In genomic region chr7:35630573-35630972, GRCh38 we compare ENCODE assay signal across 11 cellular contexts.
DNase-seq lines count a peak whose midpoint lies in the region; ATAC-seq, FAIRE-seq and TF ChIP-seq lines count a peak whose summit lies in the region.
"Had no signal": no experiment of that assay in that cellular context is flagged by ENCODE, and none has a peak within 500 bp of the region (broad histone marks: within the 10 kb centered on the region; RNA-seq: fewer than 3 reads in every experiment).

No MANE protein-coding gene starts in this region.

- POLR2A ChIA-PET in GM12878 (lab: Charles Lee) = interaction anchor here (0.6 kb wide), 1 partner anchor 884 kb away, joined by 4 read pairs; no protein-coding TSS in a partner anchor

- DNase-seq in AG20443 (ENCODE audit: low spot score) (peak; percentile 50), HFFc6 (peak; percentile 40), GM12878 (ENCODE audit: low read depth, low spot score) (no peak), left colon (no peak), HuH-7.5 (ENCODE audit: low spot score) (no peak), KG1 (lab: John Stamatoyannopoulos, UW) (no peak), thyroid gland (no peak)
- DNase-seq: effector CD4-positive, alpha-beta T cell; NCI-H2029 treated with DMSO at 0.1 percent for 48 hours had no signal

- TF ChIP-seq EP300 in GM12878 (IDR thresholded peaks at IDR 0.05; ENCODE audit: borderline replicate concordance in 1 of 2, control insufficient read depth in 1 of 2, low read depth in 2 of 2, low read length in 2 of 2) = no peak

- BruUV-seq in GM12878 (replicated peaks; lab: Mats Ljungman, UMichigan) = no TSS peak

- ATAC-seq in GM12878 = no peak
- ATAC-seq in left colon = peak; percentile 70
- ATAC-seq in GM18909 (IDR thresholded peaks at IDR 0.05; ENCODE audit: poor library complexity, unreplicated experiment) = no peak

- H3K4me3 ChIP-seq in GM12878 (no peak overlapping the region), thyroid gland (replicated peaks in 1 of 3) (no peak overlapping the region)

- 93% methylated on average over 2 of the region's 2 CpGs for WGBS in GM12878 (ENCODE audit: insufficient coverage, insufficient replicate concordance, low lambda C conversion rate, missing lambda C conversion rate)
- WGBS in thyroid gland, 2 donors = 82 to 85% methylated on average over 2 of the region's 2 CpGs

- peaks cover 0 to 13% of the 10 kb centered on the region in 2 experiments; a peak in 3 of 4 replicates for H3K36me3 ChIP-seq in GM12878 (ENCODE audit: control insufficient read depth in 2 of 2, insufficient read depth in 2 of 2, low read length in 1 of 2)
- peaks cover 30 to 34% of the 10 kb centered on the region in 2 donors for H3K36me3 ChIP-seq in thyroid gland

- 0 out of 2 replicates have a peak overlapping the region, but pooled peaks have one; percentile 1 for H3K4me3 Mint-ChIP-seq in HFFc6

- TF ChIP-seq CTCF in HFFc6 (IDR thresholded peaks at IDR 0.05) (no peak), GM12878 (IDR thresholded peaks at IDR 0.05 in 2 of 3, conservative IDR thresholded peaks at IDR 0.05 in 1 of 3; ENCODE audit: control insufficient read depth in 2 of 3, extremely low read depth in 1 of 3, insufficient read depth in 1 of 3, low read depth in 3 of 3, low read length in 3 of 3) (no peak), thyroid gland (IDR thresholded peaks at IDR 0.05) (no peak)

- no peaks in the 10 kb centered on the region for H3K4me1 ChIP-seq in GM12878 (ENCODE audit: control insufficient read depth, insufficient read depth, low read length)
- H3K4me1 ChIP-seq in thyroid gland = no peaks in the 10 kb centered on the region

- SMC1A ChIA-PET in GM12878 (lab: Charles Lee; ENCODE audit: uncharacterized antibody, unreplicated experiment) = interaction anchor here (0.9 to 1.8 kb wide), 7 partner anchors 11 to 81 kb away, joined by 3 to 6 read pairs (median 3); no protein-coding TSS in a partner anchor

- peak overlapping the region; percentile 15 for H3K27ac Mint-ChIP-seq in HFFc6

- H3K27me3 Mint-ChIP-seq in HFFc6 (ENCODE audit: insufficient read depth) = no peaks in the 10 kb centered on the region; the same call in 1 of the 2 replicates

- H3K4me1 Mint-ChIP-seq in HFFc6 (ENCODE audit: low read depth) = peaks cover 16% of the 10 kb centered on the region

- H3K9me3 ChIP-seq in GM12878 (replicated peaks; ENCODE audit: control insufficient read depth, insufficient read depth, low read length) = no peaks in the 10 kb centered on the region
- no peaks in the 10 kb centered on the region for H3K9me3 ChIP-seq in thyroid gland

- peaks cover 6% of the 10 kb centered on the region; the same call in 1 of the 2 replicates for H3K36me3 Mint-ChIP-seq in HFFc6 (ENCODE audit: low read depth)

- FAIRE-seq in GM12878 (lab: Jason Lieb, UNC) = peak; percentile 18

- in situ Hi-C loops in GM12878 (cut with MboI) = no loop called here

- no peaks in the 10 kb centered on the region for H3K79me2 ChIP-seq in GM12878 (ENCODE audit: control insufficient read depth, insufficient read depth, low read length)

- H3K27ac ChIP-seq in GM12878 (ENCODE audit: control insufficient read depth, insufficient read depth) (no peak overlapping the region), thyroid gland (no peak overlapping the region)
- H3K27ac ChIP-seq: VCaP had no signal

- H2AFZ ChIP-seq in GM12878 (ENCODE audit: control insufficient read depth, low read depth, low read length) = no peak overlapping the region

- RAD21 ChIA-PET in GM12878 (lab: Charles Lee; ENCODE audit: unreplicated experiment) = interaction anchor here (0.8 kb wide), 1 partner anchor 64 kb away, joined by 3 read pairs; no protein-coding TSS in a partner anchor

- H3K4me2 ChIP-seq in GM12878 (ENCODE audit: control insufficient read depth, insufficient read depth) = no peak overlapping the region

- TF ChIP-seq POLR2A in GM12878 (IDR thresholded peaks at IDR 0.05; ENCODE audit: low read depth, low read length) = no peak
- no peak for TF ChIP-seq POLR2A in thyroid gland (IDR thresholded peaks at IDR 0.05)

- intact Hi-C loops in GM12878 (cut with micrococcal nuclease; ENCODE audit: unreplicated experiment) = no loop called here
- intact Hi-C loops in left colon (cut with DNase I, micrococcal nuclease) = no loop called here
- intact Hi-C loops in thyroid gland (cut with DNase I) = no loop called here

- H3K27me3 ChIP-seq in GM12878 (replicated peaks in 1 of 2; ENCODE audit: control insufficient read depth in 2 of 2, insufficient read depth in 2 of 2, low read length in 1 of 2) (no peaks in the 10 kb centered on the region), thyroid gland (no peaks in the 10 kb centered on the region)

- TF ChIP-seq RAD21 in GM12878 (IDR thresholded peaks at IDR 0.05; ENCODE audit: insufficient read depth, low read depth, low read length) = no peak

- CTCF ChIA-PET in GM12878 (lab: Yijun Ruan, JAX) = no interaction called here

- no peak overlapping the region for H3K9ac ChIP-seq in GM12878 (ENCODE audit: control insufficient read depth, insufficient read depth, low read length)

- H4K20me1 ChIP-seq in GM12878 (ENCODE audit: control insufficient read depth, insufficient read depth) = no peaks in the 10 kb centered on the region

- H3K9me3 Mint-ChIP-seq in HFFc6 = no peaks in the 10 kb centered on the region

TF ChIP-seq in GM12878, 131 proteins besides CTCF, POLR2A, EP300 and RAD21:
- TF ChIP-seq RELB (IDR thresholded peaks at IDR 0.05; ENCODE audit: low read depth) = no peak

Comparison
In these comparisons a context has a peak if more than half of its experiments do, and no peak if none do; other contexts are left out.
1. DNase-seq: peak in AG20443 (single experiment) and HFFc6 (single experiment); none in GM12878 (single experiment), left colon (0 of 2), HuH-7.5 (single experiment), KG1 (single experiment) and thyroid gland (0 of 2).